1 cellular context compared by ENCODE assay signal in the genomic region with DNA sequence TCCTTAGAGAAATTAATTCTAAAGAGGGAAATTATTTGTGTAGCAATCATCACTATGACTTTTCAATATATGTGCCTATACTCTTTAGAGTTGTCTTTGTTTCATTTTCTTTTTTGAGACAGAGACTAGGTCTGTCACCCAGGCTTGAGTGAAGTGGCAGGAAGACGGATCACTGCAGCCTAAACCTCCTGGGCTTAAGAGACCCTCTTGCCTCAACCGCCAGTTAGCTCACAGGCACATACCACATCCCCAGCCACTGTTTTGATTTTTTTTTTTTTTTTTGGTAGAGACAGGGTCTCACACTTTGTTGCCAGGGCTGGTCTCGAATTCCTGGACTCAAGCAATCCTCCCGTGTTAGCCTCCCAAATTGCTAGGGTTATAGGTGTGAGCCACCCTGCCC.
TF ChIP-seq lines count a peak whose summit lies in the region.

No MANE protein-coding gene starts in this region.

TF ChIP-seq in SK-N-SH, 30 proteins besides CTCF, POLR2A, EP300 and RAD21 (continued from another document):
- TF ChIP-seq, protein P1, sequence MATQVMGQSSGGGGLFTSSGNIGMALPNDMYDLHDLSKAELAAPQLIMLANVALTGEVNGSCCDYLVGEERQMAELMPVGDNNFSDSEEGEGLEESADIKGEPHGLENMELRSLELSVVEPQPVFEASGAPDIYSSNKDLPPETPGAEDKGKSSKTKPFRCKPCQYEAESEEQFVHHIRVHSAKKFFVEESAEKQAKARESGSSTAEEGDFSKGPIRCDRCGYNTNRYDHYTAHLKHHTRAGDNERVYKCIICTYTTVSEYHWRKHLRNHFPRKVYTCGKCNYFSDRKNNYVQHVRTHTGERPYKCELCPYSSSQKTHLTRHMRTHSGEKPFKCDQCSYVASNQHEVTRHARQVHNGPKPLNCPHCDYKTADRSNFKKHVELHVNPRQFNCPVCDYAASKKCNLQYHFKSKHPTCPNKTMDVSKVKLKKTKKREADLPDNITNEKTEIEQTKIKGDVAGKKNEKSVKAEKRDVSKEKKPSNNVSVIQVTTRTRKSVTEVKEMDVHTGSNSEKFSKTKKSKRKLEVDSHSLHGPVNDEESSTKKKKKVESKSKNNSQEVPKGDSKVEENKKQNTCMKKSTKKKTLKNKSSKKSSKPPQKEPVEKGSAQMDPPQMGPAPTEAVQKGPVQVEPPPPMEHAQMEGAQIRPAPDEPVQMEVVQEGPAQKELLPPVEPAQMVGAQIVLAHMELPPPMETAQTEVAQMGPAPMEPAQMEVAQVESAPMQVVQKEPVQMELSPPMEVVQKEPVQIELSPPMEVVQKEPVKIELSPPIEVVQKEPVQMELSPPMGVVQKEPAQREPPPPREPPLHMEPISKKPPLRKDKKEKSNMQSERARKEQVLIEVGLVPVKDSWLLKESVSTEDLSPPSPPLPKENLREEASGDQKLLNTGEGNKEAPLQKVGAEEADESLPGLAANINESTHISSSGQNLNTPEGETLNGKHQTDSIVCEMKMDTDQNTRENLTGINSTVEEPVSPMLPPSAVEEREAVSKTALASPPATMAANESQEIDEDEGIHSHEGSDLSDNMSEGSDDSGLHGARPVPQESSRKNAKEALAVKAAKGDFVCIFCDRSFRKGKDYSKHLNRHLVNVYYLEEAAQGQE (IDR thresholded peaks at IDR 0.05; ENCODE audit: low read depth, low read length), result no peak
- TF ChIP-seq JUND (IDR thresholded peaks at IDR 0.05) (no peak), POLR2AphosphoS5 (IDR thresholded peaks at IDR 0.05; ENCODE audit: low read depth, low read length) (no peak), SIN3A (IDR thresholded peaks at IDR 0.05; ENCODE audit: borderline replicate concordance, low read depth, low read length) (no peak), FOSL2 (IDR thresholded peaks at IDR 0.05; ENCODE audit: borderline replicate concordance, low read depth) (no peak), NRF1 (IDR thresholded peaks at IDR 0.05; ENCODE audit: low read depth, low read length) (no peak), EZH2phosphoT487 (IDR thresholded peaks at IDR 0.05; ENCODE audit: borderline replicate concordance, low read depth) (no peak), RCOR1 (IDR thresholded peaks at IDR 0.05; ENCODE audit: low read length) (no peak), RFX5 (IDR thresholded peaks at IDR 0.05; ENCODE audit: low read length) (no peak), MEF2A (IDR thresholded peaks at IDR 0.05; ENCODE audit: borderline replicate concordance, low read depth) (no peak), FOXJ3 (CRISPR knock-in tag; IDR thresholded peaks at IDR 0.05) (no peak), ELF1 (IDR thresholded peaks at IDR 0.05) (no peak), CHD2 (IDR thresholded peaks at IDR 0.05; ENCODE audit: low read length, partially characterized antibody) (no peak)
- TF ChIP-seq, protein P2, sequence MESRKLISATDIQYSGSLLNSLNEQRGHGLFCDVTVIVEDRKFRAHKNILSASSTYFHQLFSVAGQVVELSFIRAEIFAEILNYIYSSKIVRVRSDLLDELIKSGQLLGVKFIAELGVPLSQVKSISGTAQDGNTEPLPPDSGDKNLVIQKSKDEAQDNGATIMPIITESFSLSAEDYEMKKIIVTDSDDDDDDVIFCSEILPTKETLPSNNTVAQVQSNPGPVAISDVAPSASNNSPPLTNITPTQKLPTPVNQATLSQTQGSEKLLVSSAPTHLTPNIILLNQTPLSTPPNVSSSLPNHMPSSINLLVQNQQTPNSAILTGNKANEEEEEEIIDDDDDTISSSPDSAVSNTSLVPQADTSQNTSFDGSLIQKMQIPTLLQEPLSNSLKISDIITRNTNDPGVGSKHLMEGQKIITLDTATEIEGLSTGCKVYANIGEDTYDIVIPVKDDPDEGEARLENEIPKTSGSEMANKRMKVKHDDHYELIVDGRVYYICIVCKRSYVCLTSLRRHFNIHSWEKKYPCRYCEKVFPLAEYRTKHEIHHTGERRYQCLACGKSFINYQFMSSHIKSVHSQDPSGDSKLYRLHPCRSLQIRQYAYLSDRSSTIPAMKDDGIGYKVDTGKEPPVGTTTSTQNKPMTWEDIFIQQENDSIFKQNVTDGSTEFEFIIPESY (IDR thresholded peaks at IDR 0.05; ENCODE audit: borderline replicate concordance, low read depth), result no peak
- TF ChIP-seq, protein P3, sequence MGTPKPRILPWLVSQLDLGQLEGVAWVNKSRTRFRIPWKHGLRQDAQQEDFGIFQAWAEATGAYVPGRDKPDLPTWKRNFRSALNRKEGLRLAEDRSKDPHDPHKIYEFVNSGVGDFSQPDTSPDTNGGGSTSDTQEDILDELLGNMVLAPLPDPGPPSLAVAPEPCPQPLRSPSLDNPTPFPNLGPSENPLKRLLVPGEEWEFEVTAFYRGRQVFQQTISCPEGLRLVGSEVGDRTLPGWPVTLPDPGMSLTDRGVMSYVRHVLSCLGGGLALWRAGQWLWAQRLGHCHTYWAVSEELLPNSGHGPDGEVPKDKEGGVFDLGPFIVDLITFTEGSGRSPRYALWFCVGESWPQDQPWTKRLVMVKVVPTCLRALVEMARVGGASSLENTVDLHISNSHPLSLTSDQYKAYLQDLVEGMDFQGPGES (IDR thresholded peaks at IDR 0.05; ENCODE audit: low read depth, low read length), result no peak
- TF ChIP-seq, protein P4, sequence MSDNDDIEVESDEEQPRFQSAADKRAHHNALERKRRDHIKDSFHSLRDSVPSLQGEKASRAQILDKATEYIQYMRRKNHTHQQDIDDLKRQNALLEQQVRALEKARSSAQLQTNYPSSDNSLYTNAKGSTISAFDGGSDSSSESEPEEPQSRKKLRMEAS (IDR thresholded peaks at IDR 0.05; ENCODE audit: low read depth), result no peak
- TF ChIP-seq, protein P5, sequence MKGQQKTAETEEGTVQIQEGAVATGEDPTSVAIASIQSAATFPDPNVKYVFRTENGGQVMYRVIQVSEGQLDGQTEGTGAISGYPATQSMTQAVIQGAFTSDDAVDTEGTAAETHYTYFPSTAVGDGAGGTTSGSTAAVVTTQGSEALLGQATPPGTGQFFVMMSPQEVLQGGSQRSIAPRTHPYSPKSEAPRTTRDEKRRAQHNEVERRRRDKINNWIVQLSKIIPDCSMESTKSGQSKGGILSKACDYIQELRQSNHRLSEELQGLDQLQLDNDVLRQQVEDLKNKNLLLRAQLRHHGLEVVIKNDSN (IDR thresholded peaks at IDR 0.05; ENCODE audit: borderline replicate concordance, low read depth), result no peak
TF ChIP-seq in SK-N-SH: peak in this region for 0.
